8 cellular contexts compared by ENCODE assay signal in genomic region chr19:57559404-57560025, GRCh38. TPM values are rescaled to one million over a fixed set of nuclear protein-coding genes. Genes with fewer than 3 reads are reported as not detected.
DNase-seq lines count a peak whose midpoint lies in the region; ATAC-seq and TF ChIP-seq lines count a peak whose summit lies in the region.

TSS of gene ZNF550 (minus strand) at chr19:57559863. CDS start at chr19:57559682, 181 bp downstream.

- TF ChIP-seq CTCF in HCT116 (IDR thresholded peaks at IDR 0.05 in 2 of 3, conservative IDR thresholded peaks at IDR 0.05 in 1 of 3; ENCODE audit: borderline replicate concordance in 1 of 3, insufficient read depth in 1 of 3, low read depth in 2 of 3, low read length in 2 of 3) (no peak), suprapubic skin (IDR thresholded peaks at IDR 0.05) (no peak)

- H3K4me3 ChIP-seq in HCT116 (replicated peaks in 1 of 2; ENCODE audit: low read depth in 1 of 2, low read length in 2 of 2) (peak within 1 kb of the TSS; percentile 54 to 55), suprapubic skin (peak within 1 kb of the TSS; percentile 67)

- H2AFZ ChIP-seq in HCT116 (ENCODE audit: low read depth, low read length, poor library complexity, severe bottlenecking), result no peak within 1 kb of the TSS

- no peaks in the 10 kb centered on the region for H4K20me1 ChIP-seq in HCT116 (ENCODE audit: insufficient read depth)

- no peak for TF ChIP-seq RAD21 in HCT116 (IDR thresholded peaks at IDR 0.05; ENCODE audit: low read depth)

- H3K79me2 ChIP-seq in HCT116 (ENCODE audit: insufficient read depth, low read length), result no peaks in the 10 kb centered on the region

- TSS peak; percentile 78 for BruUV-seq in HCT116 (replicated peaks; lab: Mats Ljungman, UMichigan)

- peak; percentile 72 for DNase-seq in GDM1 (lab: John Stamatoyannopoulos, UW)
- peak; percentile 26 for DNase-seq in HCT116 (ENCODE audit: low read depth, low spot score)
- peak; percentile 90 for DNase-seq in MV-4-11 (lab: John Stamatoyannopoulos, UW)
- DNase-seq in SK-N-DZ (ENCODE audit: low spot score), result peak; percentile 73
- peak; percentile 91 for DNase-seq in activated naive CD4-positive, alpha-beta T cell treated with anti-CD3 and anti-CD28 coated beads, Interleukin-2, amount 50 U/mL, for 16 hours
- peak; percentile 45 for DNase-seq in glomerular endothelial cell (ENCODE audit: extremely low read depth, low read depth, low spot score)
- peak; percentile 85 for DNase-seq in occipital lobe (lab: John Stamatoyannopoulos, UW)
- peak; percentile 93 to 95 for DNase-seq in suprapubic skin (ENCODE audit: low spot score in 2 of 2)

- RAD21 ChIA-PET in HCT116 (lab: Charles Lee; ENCODE audit: low non-redundant PET in 1 of 2, low total read pairs in 2 of 2, uncharacterized antibody in 2 of 2, unreplicated experiment in 2 of 2), result no interaction called here

- WGBS in suprapubic skin, result under 1% methylated on average over 42 of the region's 56 CpGs

- no peak for TF ChIP-seq POLR2A in HCT116 (IDR thresholded peaks at IDR 0.05; ENCODE audit: borderline replicate concordance, extremely low read depth, insufficient read depth, insufficient read length)
- TF ChIP-seq POLR2A in suprapubic skin (IDR thresholded peaks at IDR 0.05), result no peak

- H3K9me3 ChIP-seq in HCT116 (ENCODE audit: control insufficient read depth in 1 of 2, insufficient read depth in 1 of 2, low read depth in 1 of 2, low read length in 2 of 2) (peaks cover 8 to 25% of the 10 kb centered on the region in 2 experiments; a peak in 2 of 4 replicates), suprapubic skin (peaks cover 15% of the 10 kb centered on the region)

- peak within 1 kb of the TSS; percentile 61 for H3K4me2 ChIP-seq in HCT116 (ENCODE audit: low read length)

- no peak within 1 kb of the TSS; the same call in 1 of the 2 replicates for H3K27ac ChIP-seq in HCT116 (ENCODE audit: low read depth, low read length)
- peak within 1 kb of the TSS; percentile 0 for H3K27ac ChIP-seq in suprapubic skin

- CTCF ChIA-PET in HCT116 (lab: Charles Lee), result no interaction called here

- H3K36me3 ChIP-seq in HCT116 (ENCODE audit: control insufficient read depth in 1 of 2, insufficient read depth in 2 of 2, low read length in 2 of 2) (no peaks in the 10 kb centered on the region), suprapubic skin (peaks cover 25% of the 10 kb centered on the region)

- ATAC-seq in HCT116, result peak; percentile 98

- H3K9ac ChIP-seq in HCT116 (ENCODE audit: low read length), result peak within 1 kb of the TSS; percentile 27; the same call in 1 of the 2 replicates

- no peak for TF ChIP-seq EP300 in suprapubic skin (IDR thresholded peaks at IDR 0.05)

- H3K4me1 ChIP-seq in HCT116 (ENCODE audit: control insufficient read depth in 1 of 2, insufficient read depth in 2 of 2, low read length in 2 of 2), result no peaks in the 10 kb centered on the region
- peaks cover 17% of the 10 kb centered on the region for H3K4me1 ChIP-seq in suprapubic skin

- H3K27me3 ChIP-seq in HCT116 (ENCODE audit: insufficient read depth, low read length) (no peaks in the 10 kb centered on the region), suprapubic skin (no peaks in the 10 kb centered on the region)

- intact Hi-C loops in HCT116 (cut with micrococcal nuclease), result no loop called here

- POLR2A ChIA-PET in HCT116 (lab: Charles Lee), result no interaction called here

- no peaks in the 10 kb centered on the region for H3K9me2 ChIP-seq in HCT116 (ENCODE audit: insufficient read depth)

TF ChIP-seq in HCT116, 20 proteins besides CTCF, POLR2A, EP300 and RAD21:
- TF ChIP-seq ZFX (IDR thresholded peaks at IDR 0.05) (no peak), SP1 (IDR thresholded peaks at IDR 0.05; ENCODE audit: low read depth) (no peak), TCF7L2 (IDR thresholded peaks at IDR 0.05; ENCODE audit: borderline replicate concordance, extremely low read depth, insufficient read depth, insufficient read length) (no peak), ZNF274 (IDR thresholded peaks at IDR 0.05; ENCODE audit: low read depth, low read length) (no peak), POLR2AphosphoS5 (IDR thresholded peaks at IDR 0.05; ENCODE audit: low read depth, low read length) (peak; percentile 35; the same call in 1 of the 2 replicates)

RNA-seq across cellular contexts. Expression of gene ZNF550, which starts in this region (rescaled TPM):
- total RNA-seq in HCT116 (2021; ENCODE audit: unreplicated experiment), result 3.1 TPM
- polyA plus RNA-seq in HCT116 (2012), result 0.41 and 1.1 TPM in 2 replicates
- polyA plus RNA-seq in SK-N-DZ (2014; cell fraction: cytosol; rRNA removed), result 7.0 and 9.5 TPM in 2 replicates
- 12.0 and 26.7 TPM in 2 replicates for polyA plus RNA-seq in SK-N-DZ (2014; cell fraction: nucleus; rRNA removed)
- total RNA-seq in glomerular endothelial cell, result 5.1 and 8.6 TPM in 2 replicates
- total RNA-seq in occipital lobe, result 12.8 TPM
- 10 to 100 TPM in 2 of 4 donors, 1 to 10 TPM in 2; 6.6 to 21.9 (median 11.3) TPM for total RNA-seq in suprapubic skin

Comparison
In these comparisons a context has a peak if more than half of its experiments do, and no peak if none do; other contexts are left out.
1. DNase-seq: peak in every context shown above with its lines; median percentile 94 in suprapubic skin; 91 in activated naive CD4-positive, alpha-beta T cell treated with anti-CD3 and anti-CD28 coated beads, Interleukin-2, amount 50 U/mL, for 16 hours; 90 in MV-4-11; 85 in occipital lobe; 73 in SK-N-DZ; 72 in GDM1; 45 in glomerular endothelial cell; 26 in HCT116.